In the genomic region with DNA sequence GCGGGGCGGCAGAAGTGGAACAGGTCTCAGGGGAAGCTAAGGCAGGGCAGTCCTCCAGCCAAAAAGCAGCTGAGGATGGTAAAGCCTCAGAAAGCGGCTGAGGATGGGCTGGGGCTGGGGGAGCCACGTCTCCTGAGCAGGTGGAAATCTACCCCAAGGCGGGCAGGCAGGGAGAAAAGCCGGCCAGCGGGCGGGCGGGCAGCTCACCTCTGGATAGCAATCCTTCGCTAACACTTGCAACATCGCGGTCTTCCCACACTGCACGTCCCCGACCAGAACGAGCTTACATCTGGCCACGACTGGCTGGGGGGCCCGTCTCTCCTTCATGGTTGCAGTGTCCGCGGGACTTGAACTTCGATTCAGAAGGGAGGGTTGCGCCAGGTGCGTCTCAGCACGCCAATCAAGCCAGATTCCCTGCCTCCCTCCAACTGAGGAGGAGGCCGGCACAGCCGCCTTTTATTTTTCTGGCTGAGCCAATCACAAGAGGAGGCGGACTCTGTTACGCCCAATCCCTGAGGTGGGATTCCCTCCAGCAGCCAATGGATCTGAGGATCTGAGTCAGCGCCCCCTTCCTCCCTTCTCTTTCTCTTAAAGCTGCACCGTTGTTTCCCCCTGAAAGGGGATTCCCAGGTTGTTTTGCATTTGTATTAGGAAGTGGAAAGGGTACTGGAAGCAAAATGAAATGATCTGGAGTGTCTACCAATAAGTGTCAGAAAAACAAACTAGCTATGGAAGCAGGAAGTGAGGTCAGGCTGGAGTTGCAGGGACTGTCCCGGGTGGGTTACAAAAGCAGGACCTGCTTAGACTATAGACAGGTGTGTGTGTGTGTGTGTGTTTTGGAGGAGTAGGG, we compare ENCODE assay signal across 8 cellular contexts. TPM values are rescaled to one million over a fixed set of nuclear protein-coding genes. Genes with fewer than 3 reads are reported as not detected.
A peak's percentile ranks its signal among the peaks of the same experiment; 100 is the strongest.
DNase-seq lines count a peak whose midpoint lies in the region; ATAC-seq and TF ChIP-seq lines count a peak whose summit lies in the region.

Gene RND1 (minus strand): TSS at position 430 of the 850 bp plus-strand sequence. CDS start 103 bp downstream, at position 327.

- peak within 1 kb of the TSS; percentile 82 for H3K4me3 ChIP-seq in GM12875 (ENCODE audit: low read depth, low read length)
- H3K4me3 ChIP-seq in heart left ventricle = peak within 1 kb of the TSS; percentile 45 to 76 (median 66)
- H3K4me3 ChIP-seq in trophoblast cell (ENCODE audit: low read depth, low read length) = peak within 1 kb of the TSS; percentile 68

- H4K12ac ChIP-seq in trophoblast cell (ENCODE audit: low read depth, low read length) = no peak within 1 kb of the TSS

- no peak within 1 kb of the TSS for H2BK5ac ChIP-seq in trophoblast cell (ENCODE audit: low read depth, low read length, poor library complexity)

- H3K27ac ChIP-seq in heart left ventricle = peak within 1 kb of the TSS in 5 of 12 donors; percentile 26 to 47 (median 37)
- H3K27ac ChIP-seq in trophoblast cell (ENCODE audit: low read depth, low read length) = no peak within 1 kb of the TSS

- H2BK12ac ChIP-seq in trophoblast cell (ENCODE audit: low read length) = no peak within 1 kb of the TSS

- peak within 1 kb of the TSS; percentile 76 for H2AFZ ChIP-seq in trophoblast cell (ENCODE audit: insufficient read depth, low read length, poor library complexity)

- H3K9ac ChIP-seq in trophoblast cell (ENCODE audit: low read length) = no peak within 1 kb of the TSS

- no peak within 1 kb of the TSS for H4K91ac ChIP-seq in trophoblast cell (ENCODE audit: low read depth, low read length)

- no peaks in the 10 kb centered on the region for H3K79me1 ChIP-seq in trophoblast cell (ENCODE audit: low read length)

- no peak within 1 kb of the TSS for H3K14ac ChIP-seq in trophoblast cell (ENCODE audit: low read length)

- H4K8ac ChIP-seq in trophoblast cell (ENCODE audit: low read depth, low read length) = peak within 1 kb of the TSS; percentile 36

- H3K18ac ChIP-seq in trophoblast cell (ENCODE audit: low read length) = no peak within 1 kb of the TSS

- peak within 1 kb of the TSS; percentile 94 for H3K4me3 Mint-ChIP-seq in type B pancreatic cell

- TF ChIP-seq POLR2A in heart left ventricle (IDR thresholded peaks at IDR 0.05) = peak; percentile 99

- H3K4me2 ChIP-seq in trophoblast cell (ENCODE audit: low read length) = peak within 1 kb of the TSS; percentile 79

- H3K4ac ChIP-seq in trophoblast cell (ENCODE audit: low read depth, low read length) = no peak within 1 kb of the TSS

- ATAC-seq in HG02763 (IDR thresholded peaks at IDR 0.05; ENCODE audit: unreplicated experiment) = peak; percentile 95
- ATAC-seq in heart left ventricle = peak; percentile 97 to 100 (median 98)

- H3K9me3 Mint-ChIP-seq in type B pancreatic cell = no peaks in the 10 kb centered on the region

- H3K79me2 ChIP-seq in trophoblast cell (ENCODE audit: control insufficient read depth, insufficient read depth, low read length, poor library complexity) = no peaks in the 10 kb centered on the region

- peaks cover 33% of the 10 kb centered on the region for H3K4me1 Mint-ChIP-seq in type B pancreatic cell (ENCODE audit: unreplicated experiment)

- no peak for TF ChIP-seq CTCF in GM12875 (IDR thresholded peaks at IDR 0.05; ENCODE audit: borderline replicate concordance, insufficient read depth, low read depth, low read length)
- peak in 5 of 12 donors; percentile 12 to 46 (median 25) for TF ChIP-seq CTCF in heart left ventricle (IDR thresholded peaks at IDR 0.05)
- TF ChIP-seq CTCF in type B pancreatic cell (conservative IDR thresholded peaks at IDR 0.05) = peak; percentile 24

- no peak within 1 kb of the TSS for H2BK120ac ChIP-seq in trophoblast cell (ENCODE audit: insufficient read depth, low read length, poor library complexity)

- H3K27ac Mint-ChIP-seq in type B pancreatic cell = peak within 1 kb of the TSS; percentile 79

- no peak within 1 kb of the TSS for H2AK5ac ChIP-seq in trophoblast cell (ENCODE audit: low read length)

- intact Hi-C loops in heart left ventricle (cut with DNase I) = no loop called here

- 1 to 2% (median 1%) methylated on average over 28 to 30 of the region's 30 CpGs for WGBS in heart left ventricle, 4 donors
- no CpG with 5 or more reads among the region's 30 CpGs for WGBS in trophoblast cell (ENCODE audit: extremely low coverage, insufficient coverage, insufficient read length)

- H3K27me3 Mint-ChIP-seq in type B pancreatic cell = peaks cover 27% of the 10 kb centered on the region

- H3K4me1 ChIP-seq in heart left ventricle = peaks cover 0 to 13% (median 8%) of the 10 kb centered on the region in 12 donors
- peaks cover 7 to 13% of the 10 kb centered on the region in 2 experiments for H3K4me1 ChIP-seq in trophoblast cell (ENCODE audit: control insufficient read depth in 1 of 2, insufficient read depth in 2 of 2, low read length in 2 of 2)

- H3K36me3 ChIP-seq in heart left ventricle = no peaks in the 10 kb centered on the region
- H3K36me3 ChIP-seq in trophoblast cell (ENCODE audit: control insufficient read depth in 1 of 2, insufficient read depth in 2 of 2, low read length in 2 of 2) = peaks cover 0 to 2% of the 10 kb centered on the region in 2 experiments

- H3K27me3 ChIP-seq in heart left ventricle (peaks cover 0 to 4% (median 0%) of the 10 kb centered on the region in 9 donors), trophoblast cell (ENCODE audit: insufficient read depth, low read length) (no peaks in the 10 kb centered on the region)

- no peaks in the 10 kb centered on the region for H3K36me3 Mint-ChIP-seq in type B pancreatic cell

- H3K23ac ChIP-seq in trophoblast cell (ENCODE audit: low read length) = no peak within 1 kb of the TSS

- peak; percentile 92 to 97 (median 94) for DNase-seq in NCI-H1417 (lab: John Stamatoyannopoulos, UW)
- peak; percentile 91 for DNase-seq in SW480 (ENCODE audit: low spot score)
- peak; percentile 91 for DNase-seq in amniotic epithelial cell (ENCODE audit: low read depth)
- DNase-seq in heart left ventricle = peak; percentile 86 to 93 (median 91)
- peak; percentile 83 to 89 for DNase-seq in trophoblast cell
- peak; percentile 86 for DNase-seq in type B pancreatic cell (ENCODE audit: extremely low spot score, unreplicated experiment)

- H3K9me3 ChIP-seq in heart left ventricle = no peaks in the 10 kb centered on the region
- no peaks in the 10 kb centered on the region for H3K9me3 ChIP-seq in trophoblast cell (ENCODE audit: insufficient read depth, low read depth, low read length)

RNA-seq across cellular contexts. Expression of gene RND1, which starts in this region (rescaled TPM):
- total RNA-seq in heart left ventricle (1 to 10 TPM in 2 of 9 donors, under 1 TPM in 5, not detected in 2; 0.35 to 1.5 (median 0.60) TPM), type B pancreatic cell (ENCODE audit: low replicate concordance) (3.2 and 6.9 TPM in 2 replicates)
- under 1 TPM; 0.53 to 0.95 TPM for polyA plus RNA-seq in heart left ventricle
- 1.3 and 1.7 TPM in 2 replicates for polyA plus RNA-seq in trophoblast cell (2013)
